Comparison of ENCODE assay signal across 8 cellular contexts in the genomic region with DNA sequence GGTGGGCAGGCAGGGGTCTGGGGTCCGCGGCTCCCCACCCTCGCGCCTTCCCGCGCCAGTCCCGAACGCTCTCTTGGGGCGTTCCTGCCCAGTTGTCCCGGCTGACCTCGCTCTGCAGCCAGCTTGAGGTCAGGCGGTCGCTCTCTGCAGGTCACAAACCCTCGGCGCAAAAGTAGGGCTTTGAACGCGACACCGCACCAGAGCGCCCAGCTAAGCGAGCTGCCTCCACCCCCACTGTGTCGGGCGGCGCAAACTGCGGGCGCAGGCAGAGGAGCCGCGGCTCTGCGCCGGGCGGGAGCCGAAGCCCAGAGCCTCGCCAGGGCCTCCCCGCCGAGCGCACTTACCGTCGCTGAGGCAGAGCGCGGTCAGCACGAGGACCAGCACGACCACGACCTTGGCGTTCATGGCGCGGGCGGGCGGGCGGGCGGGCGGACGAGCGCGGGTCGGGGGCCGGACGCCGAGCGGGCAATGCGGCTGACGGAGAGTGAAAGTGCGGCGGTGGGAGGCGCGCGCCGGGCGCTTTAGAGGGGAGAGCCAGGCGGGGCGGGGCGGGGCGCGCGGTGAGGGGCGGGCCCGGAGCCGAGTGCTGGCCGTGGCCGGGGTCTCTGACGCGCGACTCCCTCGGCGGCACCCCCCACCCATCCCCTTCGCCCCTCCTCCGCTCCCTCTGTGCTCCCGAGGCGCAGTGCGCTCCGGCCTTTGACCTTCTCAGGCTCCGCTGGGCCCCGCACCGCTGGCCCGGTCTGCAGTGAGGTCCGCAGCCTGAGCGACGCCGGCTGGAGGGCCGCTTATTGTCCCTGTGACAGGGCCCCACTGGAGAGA. TPM values are rescaled to one million over a fixed set of nuclear protein-coding genes. Genes with fewer than 3 reads are reported as not detected.
DNase-seq lines count a peak whose midpoint lies in the region; ATAC-seq, FAIRE-seq and TF ChIP-seq lines count a peak whose summit lies in the region.
"Had no signal": no experiment of that assay in that cellular context is flagged by ENCODE, and none has a peak within 500 bp of the region (broad histone marks: within the 10 kb centered on the region; RNA-seq: fewer than 3 reads in every experiment).

CXCL12 (minus strand) TSS at position 497 of the 822 bp plus-strand sequence; CDS start at position 405, 92 bp downstream.

- TF ChIP-seq CTCF in HFF-Myc (IDR thresholded peaks at IDR 0.05; ENCODE audit: low read depth, low read length, missing control alignments) (no peak), astrocyte (IDR thresholded peaks at IDR 0.05; ENCODE audit: insufficient read depth, low read depth, low read length) (no peak)

- H3K4me1 ChIP-seq in astrocyte (ENCODE audit: insufficient read depth, low read length) = peaks cover 22% of the 10 kb centered on the region

- ATAC-seq in HG02571 (IDR thresholded peaks at IDR 0.05; ENCODE audit: unreplicated experiment) (no peak), HG03469 (IDR thresholded peaks at IDR 0.05; ENCODE audit: unreplicated experiment) (no peak)

- H3K79me2 ChIP-seq in astrocyte (ENCODE audit: insufficient read depth, low read length) = peaks cover 36% of the 10 kb centered on the region

- no peaks in the 10 kb centered on the region for H3K9me3 ChIP-seq in astrocyte (ENCODE audit: insufficient read depth, low read depth, low read length)
- H3K9me3 ChIP-seq: SJSA1 had no signal

- H3K36me3 Mint-ChIP-seq in astrocyte (ENCODE audit: low read depth, unreplicated experiment) = no peaks in the 10 kb centered on the region
- no peaks in the 10 kb centered on the region for H3K36me3 Mint-ChIP-seq in stimulated activated naive CD8-positive, alpha-beta T cell treated with anti-CD3 and anti-CD28 coated beads, Interleukin-15, Interleukin-2, amounts not matched to agents 100 ng/mL and 50 ng/mL, for 24 hours (ENCODE audit: low read depth)

- H3K4me3 Mint-ChIP-seq in astrocyte (ENCODE audit: unreplicated experiment) = peak within 1 kb of the TSS; percentile 83
- H3K4me3 Mint-ChIP-seq in stimulated activated naive CD8-positive, alpha-beta T cell treated with anti-CD3 and anti-CD28 coated beads, Interleukin-15, Interleukin-2, amounts not matched to agents 100 ng/mL and 50 ng/mL, for 24 hours = peak within 1 kb of the TSS; percentile 48

- peak within 1 kb of the TSS; percentile 78 for H2AFZ ChIP-seq in astrocyte (ENCODE audit: low read depth, low read length)

- H3K9me3 Mint-ChIP-seq in astrocyte (ENCODE audit: unreplicated experiment) = no peaks in the 10 kb centered on the region
- no peaks in the 10 kb centered on the region for H3K9me3 Mint-ChIP-seq in stimulated activated naive CD8-positive, alpha-beta T cell treated with anti-CD3 and anti-CD28 coated beads, Interleukin-15, Interleukin-2, amounts not matched to agents 100 ng/mL and 50 ng/mL, for 24 hours

- peaks cover 1% of the 10 kb centered on the region for H3K36me3 ChIP-seq in astrocyte (ENCODE audit: insufficient read depth, low read length)
- H3K36me3 ChIP-seq: SJSA1 had no signal

- peaks cover 3% of the 10 kb centered on the region for H3K4me1 Mint-ChIP-seq in astrocyte (ENCODE audit: low read depth, unreplicated experiment)
- peaks cover 4% of the 10 kb centered on the region for H3K4me1 Mint-ChIP-seq in stimulated activated naive CD8-positive, alpha-beta T cell treated with anti-CD3 and anti-CD28 coated beads, Interleukin-15, Interleukin-2, amounts not matched to agents 100 ng/mL and 50 ng/mL, for 24 hours (ENCODE audit: low read depth)

- H3K4me3 ChIP-seq in HFF-Myc (replicated peaks; ENCODE audit: low read depth, low read length) (peak within 1 kb of the TSS; percentile 54), astrocyte (ENCODE audit: insufficient read depth, low read depth, low read length) (peak within 1 kb of the TSS; percentile 61)
- H3K4me3 ChIP-seq: SJSA1 had no signal

- H4K20me1 ChIP-seq in astrocyte (ENCODE audit: insufficient read depth, low read length) = peaks cover 40% of the 10 kb centered on the region

- peaks cover 43% of the 10 kb centered on the region for H3K27me3 Mint-ChIP-seq in astrocyte (ENCODE audit: low read depth, unreplicated experiment)
- H3K27me3 Mint-ChIP-seq in stimulated activated naive CD8-positive, alpha-beta T cell treated with anti-CD3 and anti-CD28 coated beads, Interleukin-15, Interleukin-2, amounts not matched to agents 100 ng/mL and 50 ng/mL, for 24 hours = peaks cover 43% of the 10 kb centered on the region

- no peak within 1 kb of the TSS for H3K27ac Mint-ChIP-seq in astrocyte (ENCODE audit: unreplicated experiment)
- no peak within 1 kb of the TSS for H3K27ac Mint-ChIP-seq in stimulated activated naive CD8-positive, alpha-beta T cell treated with anti-CD3 and anti-CD28 coated beads, Interleukin-15, Interleukin-2, amounts not matched to agents 100 ng/mL and 50 ng/mL, for 24 hours

- no peak for FAIRE-seq in astrocyte (lab: Jason Lieb, UNC)

- DNase-seq in HFF-Myc (ENCODE audit: extremely low read depth, low read depth) (no peak), astrocyte (ENCODE audit: low read depth) (no peak), iPS-NIHi7 (ENCODE audit: extremely low spot score) (peak; percentile 61), A172 (ENCODE audit: low spot score) (no peak)

- H3K27ac ChIP-seq in astrocyte (ENCODE audit: low read depth, low read length) = no peak within 1 kb of the TSS
- H3K27ac ChIP-seq: SJSA1 had no signal

- peak within 1 kb of the TSS; percentile 90 for H3K4me2 ChIP-seq in astrocyte (ENCODE audit: low read length)

- H3K27me3 ChIP-seq in astrocyte (ENCODE audit: insufficient read depth, low read length) = peaks cover 4% of the 10 kb centered on the region

- peak within 1 kb of the TSS; percentile 63 for H3K9ac ChIP-seq in astrocyte (ENCODE audit: low read length)

RNA-seq across cellular contexts. Expression of gene CXCL12, which starts in this region (rescaled TPM):
- total RNA-seq in astrocyte = 23.7 and 48.2 TPM in 2 replicates
- total RNA-seq in A172 (2014; rRNA removed; shearing (Covaris generic)) = 0.02 TPM in 1 of 2 replicates, not detected in the other
- total RNA-seq: SJSA1 had no signal

Comparison
In these comparisons a context has a peak if more than half of its experiments do, and no peak if none do; other contexts are left out.
1. RNA of gene CXCL12 (total RNA-seq): 23.7 to 48.2 TPM in astrocyte; 0.02 TPM in A172; every median in the first group is over 10 times any median in the second.